Comparison of ENCODE assay signal across 28 cellular contexts in genomic region chr4:88001871-88002270, GRCh38. TPM values are rescaled to one million over a fixed set of nuclear protein-coding genes. Genes with fewer than 3 reads are reported as not detected.
"Had no signal": no experiment of that assay in that cellular context is flagged by ENCODE, and none has a peak within 500 bp of the region (broad histone marks: within the 10 kb centered on the region; RNA-seq: fewer than 3 reads in every experiment).

No MANE protein-coding gene starts in this region.

- H3K27ac Mint-ChIP-seq: activated CD8-positive, alpha-beta memory T cell treated with anti-CD3 and anti-CD28 coated beads, Interleukin-2, amount 10 ng/mL, durations not matched to agents 7 days and 5 days; activated naive CD4-positive, alpha-beta T cell treated with anti-CD3 and anti-CD28 coated beads for 36 hours; activated naive CD8-positive, alpha-beta T cell; activated T-helper 17 cell treated with anti-CD3 and anti-CD28 coated beads, Interleukin-2, amount 50 U/mL, for 72 hours; T-helper 1 cell treated with Interleukin-12 subunit alpha and Interleukin-12 subunit beta and Interleukin-4 antibody, amounts not matched to agents 30 μg/mL and 1 μg/mL, for 36 hours; WTC11 had no signal

- H3K27ac ChIP-seq: Peyer's patch, RWPE1, SJSA1 had no signal

- H3K9me3 ChIP-seq: Peyer's patch, SJSA1 had no signal

- H3K36me3 Mint-ChIP-seq: activated CD8-positive, alpha-beta memory T cell treated with anti-CD3 and anti-CD28 coated beads, Interleukin-2, amount 10 ng/mL, durations not matched to agents 7 days and 5 days; activated naive CD8-positive, alpha-beta T cell; WTC11 had no signal

- ATAC-seq: activated CD8-positive, alpha-beta memory T cell treated with anti-CD3 and anti-CD28 coated beads, Interleukin-2, amount 10 ng/mL, durations not matched to agents 7 days and 5 days; activated T-helper 17 cell treated with anti-CD3 and anti-CD28 coated beads, Interleukin-2, amount 50 U/mL, for 72 hours; SK-N-SH treated with all-trans-retinoic acid at 6 μM for 48 hours; WTC11 had no signal

- H3K36me3 ChIP-seq: Peyer's patch, SJSA1 had no signal

- H3K9me3 Mint-ChIP-seq: activated naive CD4-positive, alpha-beta T cell treated with anti-CD3 and anti-CD28 coated beads for 36 hours; activated T-helper 17 cell treated with anti-CD3 and anti-CD28 coated beads, Interleukin-2, amount 50 U/mL, for 72 hours; T-helper 1 cell treated with Interleukin-12 subunit alpha and Interleukin-12 subunit beta and Interleukin-4 antibody, amounts not matched to agents 30 μg/mL and 1 μg/mL, for 36 hours had no signal

- DNase-seq: activated CD4-positive, alpha-beta T cell treated with anti-CD3 and anti-CD28 coated beads for 48 hours; activated CD4-positive, alpha-beta T cell treated with anti-CD3 and anti-CD28 coated beads, Interleukin-2, amount 50 U/mL, for 4 hours; activated CD4-positive, CD25-positive, alpha-beta regulatory T cell treated with anti-CD3 and anti-CD28 coated beads, Interleukin-2, amount 50 U/mL, for 72 hours; activated CD8-positive, alpha-beta memory T cell treated with anti-CD3 and anti-CD28 coated beads, Interleukin-2, amount 10 ng/mL, durations not matched to agents 7 days and 5 days; activated gamma-delta T cell; activated naive CD4-positive, alpha-beta T cell treated with anti-CD3 and anti-CD28 coated beads for 36 hours; activated T-cell treated with anti-CD3 and anti-CD28 coated beads, Interleukin-2, amount 50 U/mL, for 48 hours; amygdala; caudate nucleus; IMR-90; Kasumi-1; KBM-7; NCI-H1048; NCI-H1417; NCI-H1930; NCI-H2171 treated with DMSO at 0.1 percent for 48 hours; NCI-H226; NCI-H526 treated with DMSO at 0.1 percent for 48 hours; Peyer's patch; Right ventricle myocardium superior; SW 1271 had no signal

- H3K4me3 ChIP-seq: Peyer's patch, SJSA1 had no signal

- H3K27me3 ChIP-seq: Peyer's patch, SJSA1 had no signal

- H3K4me1 ChIP-seq: Peyer's patch had no signal

- H3K4me3 Mint-ChIP-seq: activated CD8-positive, alpha-beta memory T cell treated with anti-CD3 and anti-CD28 coated beads, Interleukin-2, amount 10 ng/mL, durations not matched to agents 7 days and 5 days; activated naive CD4-positive, alpha-beta T cell treated with anti-CD3 and anti-CD28 coated beads for 36 hours; activated naive CD8-positive, alpha-beta T cell; activated T-helper 17 cell treated with anti-CD3 and anti-CD28 coated beads, Interleukin-2, amount 50 U/mL, for 72 hours; T-helper 1 cell treated with Interleukin-12 subunit alpha and Interleukin-12 subunit beta and Interleukin-4 antibody, amounts not matched to agents 30 μg/mL and 1 μg/mL, for 36 hours; WTC11 had no signal

- H3K27me3 Mint-ChIP-seq: activated T-helper 17 cell treated with anti-CD3 and anti-CD28 coated beads, Interleukin-2, amount 50 U/mL, for 72 hours had no signal

RNA-seq across cellular contexts. Expression of gene SPP1, which starts 26.4 kb away (rescaled TPM):
- total RNA-seq: activated naive CD4-positive, alpha-beta T cell treated with anti-CD3 and anti-CD28 coated beads for 36 hours had no signal
